1 cellular context compared by ENCODE assay signal in the genomic region with DNA sequence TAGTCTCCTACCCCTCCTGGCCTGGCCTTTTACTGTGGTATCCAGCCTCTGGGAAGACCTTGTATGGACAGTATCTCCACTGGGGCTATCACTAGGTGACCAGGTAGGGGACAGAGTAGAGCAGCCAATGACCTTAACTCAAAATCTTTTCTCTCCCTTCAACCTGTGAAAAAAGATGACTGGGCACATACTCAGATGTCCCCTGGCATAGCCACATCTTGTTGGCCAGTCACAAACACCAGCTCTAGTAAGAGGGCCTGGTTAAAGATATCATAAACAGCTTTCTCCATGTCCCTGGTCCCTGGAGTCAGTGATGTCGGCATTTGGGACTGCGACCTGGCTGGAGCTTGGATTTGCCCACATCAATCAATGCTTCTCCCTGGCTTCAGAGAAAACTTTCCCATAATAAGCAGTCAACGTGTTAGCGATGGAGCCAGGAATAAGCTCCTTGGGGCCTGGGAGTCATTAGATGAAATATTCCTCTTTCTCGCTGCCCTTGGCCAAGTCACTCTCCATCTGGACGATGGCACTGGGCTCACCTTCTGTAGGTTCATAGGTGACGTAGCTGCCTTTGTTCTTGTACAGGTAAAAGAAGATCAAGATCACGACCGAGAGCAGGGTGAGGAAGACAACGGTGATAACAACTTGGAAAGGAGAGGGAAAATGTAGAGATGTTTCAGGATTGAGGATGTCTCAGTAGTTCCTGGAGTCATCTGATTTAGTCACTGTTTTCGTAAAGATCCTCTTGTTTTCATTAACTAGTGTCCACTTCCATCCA.
TF ChIP-seq lines count a peak whose summit lies in the region.

No MANE protein-coding gene starts in this region.

TF ChIP-seq in HCT116, 20 proteins besides CTCF, POLR2A, EP300 and RAD21 (continued from another document):
- TF ChIP-seq, protein P1, sequence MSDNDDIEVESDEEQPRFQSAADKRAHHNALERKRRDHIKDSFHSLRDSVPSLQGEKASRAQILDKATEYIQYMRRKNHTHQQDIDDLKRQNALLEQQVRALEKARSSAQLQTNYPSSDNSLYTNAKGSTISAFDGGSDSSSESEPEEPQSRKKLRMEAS (IDR thresholded peaks at IDR 0.05), result no peak
- TF ChIP-seq POLR2AphosphoS5 (IDR thresholded peaks at IDR 0.05; ENCODE audit: low read depth, low read length) (no peak), SIN3A (IDR thresholded peaks at IDR 0.05; ENCODE audit: low read depth) (no peak), JUND (IDR thresholded peaks at IDR 0.05) (no peak), SRF (IDR thresholded peaks at IDR 0.05; ENCODE audit: low read depth) (no peak), ZFX (IDR thresholded peaks at IDR 0.05) (no peak), CBX3 (IDR thresholded peaks at IDR 0.05; ENCODE audit: low read depth) (no peak)
- TF ChIP-seq, protein P2, sequence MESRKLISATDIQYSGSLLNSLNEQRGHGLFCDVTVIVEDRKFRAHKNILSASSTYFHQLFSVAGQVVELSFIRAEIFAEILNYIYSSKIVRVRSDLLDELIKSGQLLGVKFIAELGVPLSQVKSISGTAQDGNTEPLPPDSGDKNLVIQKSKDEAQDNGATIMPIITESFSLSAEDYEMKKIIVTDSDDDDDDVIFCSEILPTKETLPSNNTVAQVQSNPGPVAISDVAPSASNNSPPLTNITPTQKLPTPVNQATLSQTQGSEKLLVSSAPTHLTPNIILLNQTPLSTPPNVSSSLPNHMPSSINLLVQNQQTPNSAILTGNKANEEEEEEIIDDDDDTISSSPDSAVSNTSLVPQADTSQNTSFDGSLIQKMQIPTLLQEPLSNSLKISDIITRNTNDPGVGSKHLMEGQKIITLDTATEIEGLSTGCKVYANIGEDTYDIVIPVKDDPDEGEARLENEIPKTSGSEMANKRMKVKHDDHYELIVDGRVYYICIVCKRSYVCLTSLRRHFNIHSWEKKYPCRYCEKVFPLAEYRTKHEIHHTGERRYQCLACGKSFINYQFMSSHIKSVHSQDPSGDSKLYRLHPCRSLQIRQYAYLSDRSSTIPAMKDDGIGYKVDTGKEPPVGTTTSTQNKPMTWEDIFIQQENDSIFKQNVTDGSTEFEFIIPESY (IDR thresholded peaks at IDR 0.05; ENCODE audit: extremely low read depth, insufficient replicate concordance, low read length), result no peak
- TF ChIP-seq, protein P3, sequence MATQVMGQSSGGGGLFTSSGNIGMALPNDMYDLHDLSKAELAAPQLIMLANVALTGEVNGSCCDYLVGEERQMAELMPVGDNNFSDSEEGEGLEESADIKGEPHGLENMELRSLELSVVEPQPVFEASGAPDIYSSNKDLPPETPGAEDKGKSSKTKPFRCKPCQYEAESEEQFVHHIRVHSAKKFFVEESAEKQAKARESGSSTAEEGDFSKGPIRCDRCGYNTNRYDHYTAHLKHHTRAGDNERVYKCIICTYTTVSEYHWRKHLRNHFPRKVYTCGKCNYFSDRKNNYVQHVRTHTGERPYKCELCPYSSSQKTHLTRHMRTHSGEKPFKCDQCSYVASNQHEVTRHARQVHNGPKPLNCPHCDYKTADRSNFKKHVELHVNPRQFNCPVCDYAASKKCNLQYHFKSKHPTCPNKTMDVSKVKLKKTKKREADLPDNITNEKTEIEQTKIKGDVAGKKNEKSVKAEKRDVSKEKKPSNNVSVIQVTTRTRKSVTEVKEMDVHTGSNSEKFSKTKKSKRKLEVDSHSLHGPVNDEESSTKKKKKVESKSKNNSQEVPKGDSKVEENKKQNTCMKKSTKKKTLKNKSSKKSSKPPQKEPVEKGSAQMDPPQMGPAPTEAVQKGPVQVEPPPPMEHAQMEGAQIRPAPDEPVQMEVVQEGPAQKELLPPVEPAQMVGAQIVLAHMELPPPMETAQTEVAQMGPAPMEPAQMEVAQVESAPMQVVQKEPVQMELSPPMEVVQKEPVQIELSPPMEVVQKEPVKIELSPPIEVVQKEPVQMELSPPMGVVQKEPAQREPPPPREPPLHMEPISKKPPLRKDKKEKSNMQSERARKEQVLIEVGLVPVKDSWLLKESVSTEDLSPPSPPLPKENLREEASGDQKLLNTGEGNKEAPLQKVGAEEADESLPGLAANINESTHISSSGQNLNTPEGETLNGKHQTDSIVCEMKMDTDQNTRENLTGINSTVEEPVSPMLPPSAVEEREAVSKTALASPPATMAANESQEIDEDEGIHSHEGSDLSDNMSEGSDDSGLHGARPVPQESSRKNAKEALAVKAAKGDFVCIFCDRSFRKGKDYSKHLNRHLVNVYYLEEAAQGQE (IDR thresholded peaks at IDR 0.05; ENCODE audit: low read depth), result no peak
TF ChIP-seq in HCT116: peak in this region for 0.
